Comparison of ENCODE assay signal across 8 cellular contexts in the genomic region with DNA sequence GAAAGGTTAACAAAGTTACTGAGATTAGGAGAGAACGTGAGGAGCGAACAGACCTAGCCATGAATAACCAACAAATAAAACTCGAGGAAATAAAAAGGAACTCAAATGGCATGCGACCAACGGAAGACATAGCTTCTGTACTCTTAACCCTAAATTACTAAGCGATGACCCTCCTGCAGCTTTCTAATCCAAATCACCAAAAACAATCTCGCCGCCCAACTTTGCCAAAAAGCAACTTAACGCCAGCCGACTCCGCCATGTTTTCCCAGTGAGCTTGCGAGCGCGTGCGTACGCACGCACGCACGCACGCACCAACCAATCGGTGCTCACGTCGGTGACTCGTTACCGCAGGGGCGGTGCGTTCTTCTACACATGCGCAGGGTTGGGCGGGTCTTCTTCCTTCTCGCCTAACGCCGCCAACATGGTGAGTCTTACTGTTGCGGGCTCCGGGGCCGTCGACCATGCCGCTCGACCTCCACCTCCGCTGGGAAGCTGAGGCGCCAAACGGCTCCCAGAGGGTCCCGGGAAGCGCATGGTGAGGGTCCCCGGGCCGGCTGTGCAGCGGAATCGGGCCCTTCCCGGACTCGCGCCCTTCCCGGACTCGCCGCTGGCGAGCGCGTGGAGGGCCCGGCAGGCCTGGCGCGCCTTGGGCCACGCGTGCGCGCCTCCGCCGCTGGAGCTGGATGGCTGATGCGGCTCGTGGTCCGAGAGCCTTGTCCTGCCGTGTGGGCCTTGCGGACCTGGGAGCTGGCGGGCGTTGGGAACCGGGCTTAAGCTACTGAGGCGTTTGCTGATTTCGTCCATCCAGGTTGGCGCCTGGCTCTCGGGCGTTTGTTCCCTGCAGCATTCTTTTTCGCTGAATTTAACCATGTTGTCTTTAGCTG. TPM values are rescaled to one million over a fixed set of nuclear protein-coding genes. Genes with fewer than 3 reads are reported as not detected.
DNase-seq lines count a peak whose midpoint lies in the region; ATAC-seq and TF ChIP-seq lines count a peak whose summit lies in the region.

A gene (plus strand): TSS at position 400 of the 884 bp plus-strand sequence. CDS start 133 bp downstream, at position 533.

- H3K27ac ChIP-seq in adrenal gland = peak within 1 kb of the TSS; percentile 51 to 94 (median 84)
- H3K27ac ChIP-seq in heart left ventricle = peak within 1 kb of the TSS; percentile 73 to 93 (median 88)

- H3K36me3 ChIP-seq in adrenal gland (replicated peaks in 1 of 2) = peaks cover 0 to 41% of the 10 kb centered on the region in 2 donors
- peaks cover 2 to 43% (median 39%) of the 10 kb centered on the region in 9 donors for H3K36me3 ChIP-seq in heart left ventricle

- peak; percentile 88 to 96 for TF ChIP-seq POLR2A in adrenal gland (IDR thresholded peaks at IDR 0.05)
- TF ChIP-seq POLR2A in heart left ventricle (IDR thresholded peaks at IDR 0.05) = peak; percentile 36 to 89

- DNase-seq in NCI-H1417 treated with DMSO at 0.1 percent for 48 hours (lab: John Stamatoyannopoulos, UW) = peak; percentile 26
- peak; percentile 80 to 97 (median 94) for DNase-seq in T-cell
- DNase-seq in adrenal gland = peak; percentile 94 to 99 (median 98)
- DNase-seq in heart left ventricle = peak; percentile 96 to 98 (median 96)
- DNase-seq in pons (ENCODE audit: low spot score) = peak; percentile 97
- DNase-seq in type B pancreatic cell (ENCODE audit: extremely low spot score, unreplicated experiment) = peak; percentile 92

- peaks cover 11 to 35% of the 10 kb centered on the region in 2 donors for H3K4me1 ChIP-seq in adrenal gland (replicated peaks in 1 of 2)
- H3K4me1 ChIP-seq in heart left ventricle = peaks cover 11 to 38% (median 27%) of the 10 kb centered on the region in 12 donors

- CTCF ChIA-PET in T-cell (lab: Charles Lee) = interaction anchor here (0.6 to 2.2 kb wide), 4 partner anchors 77 to 1505 kb away, joined by 3 to 5 read pairs (median 4); a partner anchor contains a TSS

- WGBS in adrenal gland, 4 donors = 0 to 1% (median 1%) methylated on average over 12 to 79 of the region's 79 CpGs
- 0 to 1% (median 0%) methylated on average over 32 to 79 of the region's 79 CpGs for WGBS in heart left ventricle, 4 donors

- H3K4me3 Mint-ChIP-seq in T-cell = peak within 1 kb of the TSS; percentile 86 to 91 (median 88)
- H3K4me3 Mint-ChIP-seq in type B pancreatic cell = peak within 1 kb of the TSS; percentile 99

- H3K36me3 Mint-ChIP-seq in T-cell (peaks cover 33% of the 10 kb centered on the region), type B pancreatic cell (peaks cover 30% of the 10 kb centered on the region)

- H3K9me3 ChIP-seq in adrenal gland (replicated peaks in 1 of 3) (no peaks in the 10 kb centered on the region), heart left ventricle (no peaks in the 10 kb centered on the region)

- H3K4me1 Mint-ChIP-seq in T-cell = peaks cover 51 to 67% (median 52%) of the 10 kb centered on the region in 3 donors
- peaks cover 33% of the 10 kb centered on the region for H3K4me1 Mint-ChIP-seq in type B pancreatic cell (ENCODE audit: unreplicated experiment)

- ATAC-seq in HG02763 (IDR thresholded peaks at IDR 0.05; ENCODE audit: unreplicated experiment) (peak; percentile 69), T-cell (replicated peaks in 1 of 4) (peak; percentile 73 to 78 (median 76)), heart left ventricle (peak; percentile 86 to 92 (median 89))

- no peaks in the 10 kb centered on the region for H3K9me3 Mint-ChIP-seq in T-cell
- no peaks in the 10 kb centered on the region for H3K9me3 Mint-ChIP-seq in type B pancreatic cell

- peak within 1 kb of the TSS; percentile 93 to 94 for H3K27ac Mint-ChIP-seq in T-cell
- peak within 1 kb of the TSS; percentile 97 for H3K27ac Mint-ChIP-seq in type B pancreatic cell

- POLR2A ChIA-PET in T-cell (lab: Charles Lee) = interaction anchor here in 1 of 2 donors (0.6 to 1.0 kb wide), 7 partner anchors 20 to 1043 kb away, joined by 3 to 4 read pairs (median 3); a partner anchor contains a TSS

- H3K4me3 ChIP-seq in GM12875 (ENCODE audit: low read depth, low read length) = peak within 1 kb of the TSS; percentile 76
- peak within 1 kb of the TSS; percentile 52 to 93 (median 70) for H3K4me3 ChIP-seq in adrenal gland
- H3K4me3 ChIP-seq in heart left ventricle = peak within 1 kb of the TSS; percentile 53 to 99 (median 88)

- H3K27me3 ChIP-seq in adrenal gland (no peaks in the 10 kb centered on the region), heart left ventricle (no peaks in the 10 kb centered on the region)

- no peak for TF ChIP-seq CTCF in GM12875 (IDR thresholded peaks at IDR 0.05; ENCODE audit: borderline replicate concordance, insufficient read depth, low read depth, low read length)
- peak in 1 of 6 experiments; percentile 25 for TF ChIP-seq CTCF in adrenal gland (IDR thresholded peaks at IDR 0.05)
- TF ChIP-seq CTCF in heart left ventricle (IDR thresholded peaks at IDR 0.05) = no peak
- TF ChIP-seq CTCF in type B pancreatic cell (conservative IDR thresholded peaks at IDR 0.05) = no peak

- H3K27me3 Mint-ChIP-seq in T-cell (no peaks in the 10 kb centered on the region), type B pancreatic cell (no peaks in the 10 kb centered on the region)

- intact Hi-C loops in adrenal gland (cut with DNase I) = loop anchor here in 1 of 2 donors (10.0 kb wide), 1 partner anchor 58 kb away; no protein-coding TSS in a partner anchor
- intact Hi-C loops in heart left ventricle (cut with DNase I) = loop anchor here in 9 of 10 donors (2.0 to 10.0 kb wide), 7 partner anchors 65 to 252 kb away; a partner anchor contains a TSS

RNA-seq across cellular contexts. Expression of the gene that starts here (rescaled TPM):
- total RNA-seq in T-cell (1,000 to 10,000 TPM; 2,898 to 3,980 (median 3,701) TPM), adrenal gland (1,000 to 10,000 TPM in 4 of 8 donors, 100 to 1,000 TPM in 4; 235 to 1,616 (median 825) TPM), heart left ventricle (1,000 to 10,000 TPM in 6 of 9 donors, 100 to 1,000 TPM in 3; 159 to 1,346 (median 1,032) TPM), type B pancreatic cell (ENCODE audit: low replicate concordance) (2,109 and 2,207 TPM in 2 replicates)
- polyA plus RNA-seq in adrenal gland (1,000 to 10,000 TPM in 2 of 3 donors, 100 to 1,000 TPM in 1; 803 to 2,243 (median 2,022) TPM), heart left ventricle (1,000 to 10,000 TPM; 1,136 to 1,245 TPM)

Comparison
In these comparisons a context has a peak if more than half of its experiments do, and no peak if none do; other contexts are left out.
1. Peak in every context shown above with its lines: DNase-seq, ATAC-seq, H3K4me3 ChIP-seq and H3K27ac ChIP-seq.
2. DNase-seq: peak in every context shown above with its lines; median percentile 98 in adrenal gland; 97 in pons; 96 in heart left ventricle; 94 in T-cell; 92 in type B pancreatic cell; 26 in NCI-H1417 treated with DMSO at 0.1 percent for 48 hours.